Comparison of ENCODE assay signal across 16 cellular contexts in genomic region chr1:221563476-221563921, GRCh38.
DNase-seq lines count a peak whose midpoint lies in the region; ATAC-seq, FAIRE-seq and TF ChIP-seq lines count a peak whose summit lies in the region.
"Had no signal": no experiment of that assay in that cellular context is flagged by ENCODE, and none has a peak within 500 bp of the region (broad histone marks: within the 10 kb centered on the region; RNA-seq: fewer than 3 reads in every experiment).

No MANE protein-coding gene starts in this region.

- intact Hi-C loops in kidney (cut with DNase I), result no loop called here
- intact Hi-C loops in psoas muscle (cut with DNase I), result no loop called here

- FAIRE-seq in kidney (lab: Jason Lieb, UNC) (no peak), urothelium cell line (lab: Jason Lieb, UNC) (peak; percentile 50)

- H3K9ac ChIP-seq in kidney (ENCODE audit: low read length in 2 of 2), result no peak overlapping the region

- no peaks in the 10 kb centered on the region for H3K36me3 ChIP-seq in kidney (ENCODE audit: control insufficient read depth in 1 of 2, insufficient read depth in 2 of 2, low read length in 2 of 2)
- no peaks in the 10 kb centered on the region for H3K36me3 ChIP-seq in psoas muscle (ENCODE audit: insufficient read depth in 1 of 2, low read depth in 1 of 2)
- H3K36me3 ChIP-seq in MG63, result no peaks in the 10 kb centered on the region

- no peaks in the 10 kb centered on the region for H3K9me3 ChIP-seq in kidney (ENCODE audit: control insufficient read depth in 1 of 2, low read length in 2 of 2)
- H3K9me3 ChIP-seq in psoas muscle, result no peaks in the 10 kb centered on the region
- H3K9me3 ChIP-seq in MG63, result no peaks in the 10 kb centered on the region

- H3K27me3 ChIP-seq in psoas muscle (ENCODE audit: insufficient read depth in 3 of 3, low read length in 2 of 3), result no peaks in the 10 kb centered on the region
- no peaks in the 10 kb centered on the region for H3K27me3 ChIP-seq in MG63

- H3K4me1 ChIP-seq in kidney (ENCODE audit: control insufficient read depth in 1 of 2, insufficient read depth in 1 of 2, low read depth in 1 of 2, low read length in 2 of 2) (no peaks in the 10 kb centered on the region), psoas muscle (peaks cover 13% of the 10 kb centered on the region)

- ATAC-seq in psoas muscle (peak; percentile 61 to 86 (median 76)), HG03025 (IDR thresholded peaks at IDR 0.05; ENCODE audit: low FRiP score, unreplicated experiment) (no peak), HG02852 (IDR thresholded peaks at IDR 0.05; ENCODE audit: unreplicated experiment) (no peak)

- WGBS in psoas muscle, 3 donors, result 27 to 38% (median 31%) methylated on average over 24 of the region's 24 CpGs

- no peak overlapping the region for H3K4me3 ChIP-seq in fibroblast of mammary gland (ENCODE audit: control insufficient read depth, low read depth, low read length)
- H3K4me3 ChIP-seq in kidney (ENCODE audit: low read length in 2 of 2), result no peak overlapping the region
- no peak overlapping the region for H3K4me3 ChIP-seq in psoas muscle
- H3K4me3 ChIP-seq in MG63, result no peak overlapping the region

- TF ChIP-seq CTCF in fibroblast of mammary gland (conservative IDR thresholded peaks at IDR 0.05; ENCODE audit: control insufficient read depth, insufficient read depth, low read depth, low read length), result no peak
- TF ChIP-seq CTCF in kidney (IDR thresholded peaks at IDR 0.05; ENCODE audit: borderline replicate concordance, extremely low read depth, insufficient read depth), result no peak
- TF ChIP-seq CTCF in psoas muscle (IDR thresholded peaks at IDR 0.05), result no peak

- peak overlapping the region in 1 of 2 donors; percentile 76 for H3K27ac ChIP-seq in kidney (ENCODE audit: low read depth in 2 of 2, low read length in 2 of 2)
- peak overlapping the region; percentile 80 for H3K27ac ChIP-seq in psoas muscle
- H3K27ac ChIP-seq: C4-2B had no signal

- DNase-seq in fibroblast of mammary gland (ENCODE audit: low read depth) (peak; percentile 7), kidney (peak; percentile 83), psoas muscle (no peak), urothelium cell line (ENCODE audit: low spot score) (no peak), MG63 (no peak)
- DNase-seq: ACHN, DMS79, KG1, MV-4-11, NCI-H1694 treated with DMSO at 0.1 percent for 48 hours, NCI-H510A treated with DMSO at 0.1 percent for 48 hours, NCI-H774, SHP77 treated with DMSO at 0.1 percent for 48 hours had no signal

Comparison
In these comparisons a context has a peak if more than half of its experiments do, and no peak if none do; other contexts are left out.
1. DNase-seq: peak in fibroblast of mammary gland (single experiment) and kidney (single experiment); none in psoas muscle (0 of 2), urothelium cell line (single experiment) and MG63 (single experiment).
2. ATAC-seq: peak in psoas muscle (4 of 4); none in HG03025 (single experiment) and HG02852 (single experiment).